In the genomic region with DNA sequence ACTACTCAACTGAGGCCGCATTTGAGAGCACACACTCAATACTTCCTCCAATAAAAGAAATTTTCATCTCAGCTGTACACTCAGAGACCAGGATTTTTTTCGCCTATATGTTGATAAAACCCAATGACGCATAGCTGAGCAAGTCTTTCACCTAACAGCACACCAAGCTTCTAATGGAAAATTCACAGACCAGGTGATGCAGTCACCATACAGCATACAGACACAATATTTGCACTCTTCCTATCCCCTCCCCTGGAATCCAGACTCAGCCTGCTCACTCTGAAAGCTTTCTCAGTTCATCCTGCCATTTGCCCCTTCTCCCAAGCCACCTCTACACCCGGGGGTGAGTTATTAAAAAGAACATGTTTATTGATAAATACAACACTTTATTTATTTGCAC, we compare ENCODE assay signal across 8 cellular contexts. TPM values are rescaled to one million over a fixed set of nuclear protein-coding genes. Genes with fewer than 3 reads are reported as not detected.
A peak's percentile ranks its signal among the peaks of the same experiment; 100 is the strongest.
DNase-seq lines count a peak whose midpoint lies in the region; ATAC-seq and TF ChIP-seq lines count a peak whose summit lies in the region.

No MANE protein-coding gene starts in this region.

- peaks cover 2% of the 10 kb centered on the region for H3K36me3 Mint-ChIP-seq in activated T-cell treated with anti-CD3 and anti-CD28 coated beads, Interleukin-2, amount 50 U/mL, for 4 hours (ENCODE audit: insufficient read depth)

- H3K27ac ChIP-seq in lung (ENCODE audit: low read depth in 1 of 2, low read length in 1 of 2) (peak overlapping the region; percentile 55 to 84), uterus (peak overlapping the region; percentile 95 to 99)

- no peak for TF ChIP-seq POLR2A in uterus (IDR thresholded peaks at IDR 0.05)

- no peak for TF ChIP-seq CTCF in astrocyte of the spinal cord (IDR thresholded peaks at IDR 0.05; ENCODE audit: low read depth, low read length)
- no peak for TF ChIP-seq CTCF in lung (IDR thresholded peaks at IDR 0.05; ENCODE audit: control extremely low read depth, extremely low read depth)
- TF ChIP-seq CTCF in uterus (IDR thresholded peaks at IDR 0.05): no peak

- no peaks in the 10 kb centered on the region for H3K9me3 Mint-ChIP-seq in activated T-cell treated with anti-CD3 and anti-CD28 coated beads, Interleukin-2, amount 50 U/mL, for 4 hours

- in situ Hi-C loops in astrocyte of the spinal cord (cut with HindIII; ENCODE audit: low sequenced_read_pairs): no loop called here

- intact Hi-C loops in uterus (cut with DNase I; ENCODE audit: low total_unique reads): no loop called here

- no peaks in the 10 kb centered on the region for H3K27me3 Mint-ChIP-seq in activated T-cell treated with anti-CD3 and anti-CD28 coated beads, Interleukin-2, amount 50 U/mL, for 4 hours (ENCODE audit: low read depth)

- H3K27me3 ChIP-seq in lung (ENCODE audit: control insufficient read depth, insufficient read depth) (no peaks in the 10 kb centered on the region), uterus (no peaks in the 10 kb centered on the region)

- H3K4me1 Mint-ChIP-seq in activated T-cell treated with anti-CD3 and anti-CD28 coated beads, Interleukin-2, amount 50 U/mL, for 4 hours (ENCODE audit: low read depth): peaks cover 41% of the 10 kb centered on the region

- peaks cover 4 to 8% of the 10 kb centered on the region in 2 donors for H3K4me1 ChIP-seq in lung (ENCODE audit: control insufficient read depth in 2 of 2, insufficient read depth in 2 of 2, low read length in 2 of 2)
- peaks cover 0 to 5% of the 10 kb centered on the region in 2 donors for H3K4me1 ChIP-seq in uterus

- DNase-seq in activated T-cell treated with anti-CD3 and anti-CD28 coated beads, Interleukin-2, amount 50 U/mL, for 4 hours: no peak
- no peak for DNase-seq in activated T-cell treated with anti-CD3 and anti-CD28 coated beads for 4 hours
- DNase-seq in NCI-H2227 treated with DMSO at 0.1 percent for 48 hours (lab: John Stamatoyannopoulos, UW): peak; percentile 13
- peak; percentile 40 for DNase-seq in astrocyte of the spinal cord (ENCODE audit: low read depth, low spot score)
- no peak for DNase-seq in lung (ENCODE audit: low spot score)
- DNase-seq in uterus: no peak
- no peak for DNase-seq in GDM1 (lab: John Stamatoyannopoulos, UW)

- H3K9me3 ChIP-seq in lung (ENCODE audit: control insufficient read depth in 2 of 2, insufficient read depth in 1 of 2, low read length in 1 of 2): no peaks in the 10 kb centered on the region
- no peaks in the 10 kb centered on the region for H3K9me3 ChIP-seq in uterus

- H3K4me3 Mint-ChIP-seq in activated T-cell treated with anti-CD3 and anti-CD28 coated beads, Interleukin-2, amount 50 U/mL, for 4 hours: peak overlapping the region; percentile 90

- H3K36me3 ChIP-seq in lung (ENCODE audit: control insufficient read depth in 2 of 2, insufficient read depth in 2 of 2, low read length in 2 of 2) (no peaks in the 10 kb centered on the region), uterus (no peaks in the 10 kb centered on the region)

- ATAC-seq in activated T-cell treated with anti-CD3 and anti-CD28 coated beads, Interleukin-2, amount 50 U/mL, for 4 hours: no peak
- ATAC-seq in lung (ENCODE audit: insufficient read depth, low FRiP score) (no peak), GM18520 (IDR thresholded peaks at IDR 0.05; ENCODE audit: unreplicated experiment) (no peak)

- 34 to 49% methylated on average over 4 of the region's 4 CpGs for WGBS in lung, 2 donors

- H3K4me3 ChIP-seq in astrocyte of the spinal cord (ENCODE audit: low read depth, low read length): peak overlapping the region; percentile 67
- H3K4me3 ChIP-seq in lung: no peak overlapping the region
- no peak overlapping the region for H3K4me3 ChIP-seq in uterus

RNA-seq across cellular contexts. Expression of gene TBC1D5, which starts 1.7 kb away (rescaled TPM):
- total RNA-seq in activated T-cell treated with anti-CD3 and anti-CD28 coated beads, Interleukin-2, amount 50 U/mL, for 4 hours: 10 to 100 TPM; 22.4 to 25.3 (median 25.2) TPM
- total RNA-seq in lung (100 to 1,000 TPM in 1 of 2 donors, 10 to 100 TPM in 1; 57.8 to 111 TPM), uterus (100 to 1,000 TPM in 1 of 4 donors, 10 to 100 TPM in 3; 34.6 to 189 (median 75.6) TPM)
- polyA plus RNA-seq in lung: 10 to 100 TPM in 1 of 2 donors, 1 to 10 TPM in 1; 8.7 to 21.4 TPM

Comparison
In these comparisons a context has a peak if more than half of its experiments do, and no peak if none do; other contexts are left out.
1. DNase-seq: peak in NCI-H2227 treated with DMSO at 0.1 percent for 48 hours (single experiment) and astrocyte of the spinal cord (single experiment); none in activated T-cell treated with anti-CD3 and anti-CD28 coated beads, Interleukin-2, amount 50 U/mL, for 4 hours (single experiment), activated T-cell treated with anti-CD3 and anti-CD28 coated beads for 4 hours (single experiment), lung (single experiment), uterus (0 of 2) and GDM1 (single experiment).